In genomic region chr12:93059288-93059687, GRCh38 we compare ENCODE assay signal across 30 cellular contexts.
"Had no signal": no experiment of that assay in that cellular context is flagged by ENCODE, and none has a peak within 500 bp of the region (broad histone marks: within the 10 kb centered on the region; RNA-seq: fewer than 3 reads in every experiment).

No MANE protein-coding gene starts in this region.

- H3K27ac ChIP-seq: esophagus squamous epithelium, tibial nerve, VCaP had no signal

- H3K27ac Mint-ChIP-seq: activated CD4-positive, alpha-beta memory T cell treated with anti-CD3 and anti-CD28 coated beads for 36 hours; activated naive CD8-positive, alpha-beta T cell treated with anti-CD3 and anti-CD28 coated beads, Interleukin-2, amount 50 U/mL, for 24 hours; activated T-cell treated with anti-CD3 and anti-CD28 coated beads, Interleukin-2, amount 50 U/mL, for 24 hours; activated T-helper 17 cell treated with anti-CD3 and anti-CD28 coated beads, Interleukin-2, amount 50 U/mL, for 72 hours; naive thymus-derived CD4-positive, alpha-beta T cell; T-helper 1 cell treated with Interleukin-12 subunit alpha and Interleukin-12 subunit beta and Interleukin-4 antibody, amounts not matched to agents 30 μg/mL and 1 μg/mL, for 36 hours had no signal

- H3K9me3 Mint-ChIP-seq: activated CD4-positive, alpha-beta memory T cell treated with anti-CD3 and anti-CD28 coated beads for 36 hours; activated naive CD8-positive, alpha-beta T cell treated with anti-CD3 and anti-CD28 coated beads, Interleukin-2, amount 50 U/mL, for 24 hours; activated T-cell treated with anti-CD3 and anti-CD28 coated beads, Interleukin-2, amount 50 U/mL, for 24 hours; activated T-helper 17 cell treated with anti-CD3 and anti-CD28 coated beads, Interleukin-2, amount 50 U/mL, for 72 hours; central memory CD8-positive, alpha-beta T cell; naive thymus-derived CD4-positive, alpha-beta T cell; neural crest cell; T-helper 1 cell treated with Interleukin-12 subunit alpha and Interleukin-12 subunit beta and Interleukin-4 antibody, amounts not matched to agents 30 μg/mL and 1 μg/mL, for 36 hours had no signal

- H3K9me3 ChIP-seq: esophagus squamous epithelium, heart right ventricle, spleen, tibial nerve had no signal

- H3K4me1 Mint-ChIP-seq: activated T-helper 17 cell treated with anti-CD3 and anti-CD28 coated beads, Interleukin-2, amount 50 U/mL, for 72 hours; central memory CD8-positive, alpha-beta T cell; neural crest cell had no signal

- H3K4me3 ChIP-seq: esophagus squamous epithelium, heart right ventricle, spleen, tibial nerve had no signal

- ATAC-seq: activated CD4-positive, CD25-positive, alpha-beta regulatory T cell treated with anti-CD3 and anti-CD28 coated beads, Interleukin-2, amount 50 U/mL, for 24 hours; activated naive CD8-positive, alpha-beta T cell treated with anti-CD3 and anti-CD28 coated beads, Interleukin-2, amount 50 U/mL, for 24 hours; activated T-helper 17 cell treated with anti-CD3 and anti-CD28 coated beads, Interleukin-2, amount 50 U/mL, for 72 hours; heart right ventricle; right cardiac atrium; stimulated activated naive CD8-positive, alpha-beta T cell treated with anti-CD3 and anti-CD28 coated beads, Interleukin-15, Interleukin-2, amounts not matched to agents 100 U/mL and 50 U/mL, for 24 hours had no signal

- FAIRE-seq: bronchial epithelial cell, colon, TTC549 had no signal

- H3K4me3 Mint-ChIP-seq: activated CD4-positive, alpha-beta memory T cell treated with anti-CD3 and anti-CD28 coated beads for 36 hours; activated naive CD8-positive, alpha-beta T cell treated with anti-CD3 and anti-CD28 coated beads, Interleukin-2, amount 50 U/mL, for 24 hours; activated T-cell treated with anti-CD3 and anti-CD28 coated beads, Interleukin-2, amount 50 U/mL, for 24 hours; activated T-helper 17 cell treated with anti-CD3 and anti-CD28 coated beads, Interleukin-2, amount 50 U/mL, for 72 hours; central memory CD8-positive, alpha-beta T cell; naive thymus-derived CD4-positive, alpha-beta T cell; neural crest cell; T-helper 1 cell treated with Interleukin-12 subunit alpha and Interleukin-12 subunit beta and Interleukin-4 antibody, amounts not matched to agents 30 μg/mL and 1 μg/mL, for 36 hours had no signal

- DNase-seq: activated CD4-positive, alpha-beta memory T cell treated with anti-CD3 and anti-CD28 coated beads for 36 hours; activated CD4-positive, alpha-beta T cell treated with anti-CD3 and anti-CD28 coated beads for 48 hours; activated CD8-positive, alpha-beta memory T cell treated with anti-CD3 and anti-CD28 coated beads, Interleukin-2, amount 50 U/mL, for 4 hours; activated gamma-delta T cell treated with Interleukin-2 at 50 U/mL for 16 hours; activated naive CD4-positive, alpha-beta T cell treated with anti-CD3 and anti-CD28 coated beads, Interleukin-2, amount 50 U/mL, for 16 hours; activated naive CD8-positive, alpha-beta T cell treated with anti-CD3 and anti-CD28 coated beads, Interleukin-2, amount 50 U/mL, for 24 hours; activated T-cell treated with anti-CD3 and anti-CD28 coated beads, Interleukin-2, amount 50 U/mL, for 24 hours; amygdala; dermis blood vessel endothelial cell; effector CD4-positive, alpha-beta T cell; esophagus squamous epithelium; foreskin melanocyte; heart right ventricle; midbrain; naive thymus-derived CD4-positive, alpha-beta T cell; occipital lobe; right cardiac atrium; spleen; stimulated activated naive CD8-positive, alpha-beta T cell treated with anti-CD3 and anti-CD28 coated beads, Interleukin-15, Interleukin-2, amounts not matched to agents 100 U/mL and 50 U/mL, for 24 hours; T-helper 9 cell had no signal

- H3K36me3 Mint-ChIP-seq: activated CD4-positive, alpha-beta memory T cell treated with anti-CD3 and anti-CD28 coated beads for 36 hours; naive thymus-derived CD4-positive, alpha-beta T cell had no signal

- H3K36me3 ChIP-seq: esophagus squamous epithelium, heart right ventricle, spleen, tibial nerve had no signal

- H3K27me3 ChIP-seq: esophagus squamous epithelium, heart right ventricle, tibial nerve had no signal
